Comparison of ENCODE assay signal across 7 cellular contexts in genomic region chr5:65663804-65664521, GRCh38. TPM values are rescaled to one million over a fixed set of nuclear protein-coding genes. Genes with fewer than 3 reads are reported as not detected.
DNase-seq lines count a peak whose midpoint lies in the region; ATAC-seq and TF ChIP-seq lines count a peak whose summit lies in the region.
"Had no signal": no experiment of that assay in that cellular context is flagged by ENCODE, and none has a peak within 500 bp of the region (broad histone marks: within the 10 kb centered on the region; RNA-seq: fewer than 3 reads in every experiment).

No MANE protein-coding gene starts in this region.

- H3K9me3 ChIP-seq in cardiac muscle cell (ENCODE audit: low read depth) (no peaks in the 10 kb centered on the region), transverse colon (no peaks in the 10 kb centered on the region), left lung (no peaks in the 10 kb centered on the region)

- H3K4me1 ChIP-seq in cardiac muscle cell (ENCODE audit: low read depth) (peaks cover 6% of the 10 kb centered on the region), transverse colon (no peaks in the 10 kb centered on the region), left lung (no peaks in the 10 kb centered on the region)

- no peak for TF ChIP-seq EP300 in transverse colon (IDR thresholded peaks at IDR 0.05; ENCODE audit: low read depth)

- no peak for TF ChIP-seq POLR2A in transverse colon (IDR thresholded peaks at IDR 0.05)

- ATAC-seq in Right ventricle myocardium superior (ENCODE audit: poor library complexity) (no peak), left lung (no peak), GM21723 (IDR thresholded peaks at IDR 0.05; ENCODE audit: unreplicated experiment) (no peak)

- peak overlapping the region; percentile 44 for H3K27ac ChIP-seq in cardiac muscle cell
- no peak overlapping the region for H3K27ac ChIP-seq in transverse colon
- no peak overlapping the region for H3K27ac ChIP-seq in left lung

- in situ Hi-C loops in transverse colon (cut with MboI; ENCODE audit: low pct_ligation_motif_present in 1 of 4, low pct_unique_long_range_greater_than_20kb in 1 of 4, low sequenced_read_pairs in 3 of 4) = no loop called here

- H3K4me3 ChIP-seq in cardiac muscle cell (no peak overlapping the region), epithelial cell of proximal tubule (ENCODE audit: low read depth, low read length) (no peak overlapping the region), transverse colon (no peak overlapping the region), left lung (no peak overlapping the region)

- peak; percentile 49 for TF ChIP-seq CTCF in cardiac muscle cell (IDR thresholded peaks at IDR 0.05; ENCODE audit: low read depth, low read length)
- TF ChIP-seq CTCF in epithelial cell of proximal tubule (conservative IDR thresholded peaks at IDR 0.05; ENCODE audit: low read depth, low read length) = peak; percentile 52
- peak in 4 of 5 experiments; percentile 8 to 44 (median 40) for TF ChIP-seq CTCF in transverse colon (IDR thresholded peaks at IDR 0.05)
- TF ChIP-seq CTCF in left lung (IDR thresholded peaks at IDR 0.05) = peak in 1 of 2 donors; percentile 36

- H3K27me3 ChIP-seq in cardiac muscle cell (no peaks in the 10 kb centered on the region), transverse colon (no peaks in the 10 kb centered on the region), left lung (no peaks in the 10 kb centered on the region)

- H3K36me3 ChIP-seq in cardiac muscle cell (peaks cover 22% of the 10 kb centered on the region), transverse colon (peaks cover 0 to 7% (median 0%) of the 10 kb centered on the region in 4 donors), left lung (peaks cover 0 to 41% of the 10 kb centered on the region in 2 donors)

- DNase-seq in cardiac muscle cell (ENCODE audit: low read depth in 1 of 2, low spot score in 1 of 2) (peak; percentile 23 to 27), Right ventricle myocardium superior (no peak), epithelial cell of proximal tubule (ENCODE audit: low read depth) (no peak), transverse colon (no peak), left lung (no peak)
- DNase-seq: NCI-H1436 treated with DMSO at 0.1 percent for 48 hours had no signal

- intact Hi-C loops in Right ventricle myocardium superior (cut with DNase I) = no loop called here
- intact Hi-C loops in transverse colon (cut with DNase I; ENCODE audit: low total_unique reads) = no loop called here
- intact Hi-C loops in left lung (cut with DNase I) = no loop called here

- WGBS in transverse colon (ENCODE audit: low coverage in 1 of 2), 2 donors = 100% methylated on average over 1 of the region's 1 CpG

RNA-seq across cellular contexts. Expression of gene SHLD3, which starts 39.1 kb away (rescaled TPM):
- 1.2 and 1.5 TPM in 2 replicates for total RNA-seq in cardiac muscle cell
- 1.7 and 2.9 TPM in 2 replicates for polyA plus RNA-seq in cardiac muscle cell
- total RNA-seq in Right ventricle myocardium superior = 1.2 TPM
- total RNA-seq in epithelial cell of proximal tubule = 1.8 and 2.0 TPM in 2 replicates
- 1 to 10 TPM in 2 of 4 donors, under 1 TPM in 1, not detected in 1; 1.00 to 5.7 (median 2.9) TPM for total RNA-seq in transverse colon
- total RNA-seq in left lung = 1 to 10 TPM; 3.1 to 4.1 TPM

RNA-seq across cellular contexts. Expression of gene TRAPPC13, which starts 39.1 kb away (rescaled TPM):
- total RNA-seq in cardiac muscle cell (11.3 and 19.1 TPM in 2 replicates), Right ventricle myocardium superior (18.3 TPM), epithelial cell of proximal tubule (9.2 and 18.3 TPM in 2 replicates), transverse colon (10 to 100 TPM in 2 of 4 donors, 1 to 10 TPM in 2; 3.0 to 24.1 (median 11.9) TPM), left lung (10 to 100 TPM; 18.4 to 20.2 TPM)
- polyA plus RNA-seq in cardiac muscle cell = 18.7 and 20.4 TPM in 2 replicates

RNA-seq across cellular contexts. Expression of gene TRIM23, which starts 39.8 kb away (rescaled TPM):
- total RNA-seq in cardiac muscle cell (17.6 and 18.7 TPM in 2 replicates), Right ventricle myocardium superior (17.9 TPM), epithelial cell of proximal tubule (6.3 and 8.5 TPM in 2 replicates), transverse colon (10 to 100 TPM in 2 of 4 donors, 1 to 10 TPM in 2; 3.4 to 12.4 (median 7.7) TPM), left lung (10 to 100 TPM; 13.6 to 18.4 TPM)
- polyA plus RNA-seq in cardiac muscle cell = 14.9 and 19.6 TPM in 2 replicates

RNA-seq across cellular contexts. Expression of gene SGTB, which starts 57.9 kb away (rescaled TPM):
- 5.9 and 7.4 TPM in 2 replicates for total RNA-seq in cardiac muscle cell
- 2.9 and 6.9 TPM in 2 replicates for polyA plus RNA-seq in cardiac muscle cell
- total RNA-seq in Right ventricle myocardium superior = 4.7 TPM
- 5.1 and 9.5 TPM in 2 replicates for total RNA-seq in epithelial cell of proximal tubule
- 1 to 10 TPM in 3 of 4 donors, under 1 TPM in 1; 0.37 to 9.2 (median 4.0) TPM for total RNA-seq in transverse colon
- 10 to 100 TPM; 12.7 to 22.6 TPM for total RNA-seq in left lung

RNA-seq across cellular contexts. Expression of gene NLN, which starts 58.0 kb away (rescaled TPM):
- total RNA-seq in cardiac muscle cell (11.2 and 14.7 TPM in 2 replicates), Right ventricle myocardium superior (15.1 TPM), epithelial cell of proximal tubule (25.8 and 49.7 TPM in 2 replicates), transverse colon (10 to 100 TPM in 2 of 4 donors, 1 to 10 TPM in 2; 1.6 to 16.5 (median 9.0) TPM), left lung (10 to 100 TPM; 18.0 to 29.1 TPM)
- 19.2 and 20.0 TPM in 2 replicates for polyA plus RNA-seq in cardiac muscle cell

Comparison
In these comparisons a context has a peak if more than half of its experiments do, and no peak if none do; other contexts are left out.
1. DNase-seq: peak in cardiac muscle cell (2 of 2); none in Right ventricle myocardium superior (single experiment), epithelial cell of proximal tubule (single experiment), transverse colon (single experiment) and left lung (0 of 2).